ENCODE assay signal across 8 cellular contexts in genomic region chr19:55598719-55599467, GRCh38. TPM values are rescaled to one million over a fixed set of nuclear protein-coding genes. Genes with fewer than 3 reads are reported as not detected.
DNase-seq lines count a peak whose midpoint lies in the region; ATAC-seq and TF ChIP-seq lines count a peak whose summit lies in the region.

No MANE protein-coding gene starts in this region.

- no peak for TF ChIP-seq CTCF in colonic mucosa (IDR thresholded peaks at IDR 0.05)
- TF ChIP-seq CTCF in left lung (IDR thresholded peaks at IDR 0.05), result no peak

- H3K4me3 ChIP-seq in colonic mucosa (peak overlapping the region; percentile 61), left lung (peak overlapping the region; percentile 57 to 73)

- no peaks in the 10 kb centered on the region for H3K36me3 ChIP-seq in colonic mucosa
- H3K36me3 ChIP-seq in left lung, result peaks cover 0 to 49% of the 10 kb centered on the region in 2 donors

- ATAC-seq in HG03439 (IDR thresholded peaks at IDR 0.05; ENCODE audit: unreplicated experiment), result peak; percentile 61
- peak; percentile 87 for ATAC-seq in left lung

- H3K9me3 ChIP-seq in colonic mucosa, result no peaks in the 10 kb centered on the region
- no peaks in the 10 kb centered on the region for H3K9me3 ChIP-seq in left lung

- H3K27me3 ChIP-seq in colonic mucosa (no peaks in the 10 kb centered on the region), left lung (no peaks in the 10 kb centered on the region)

- DNase-seq in Ammon's horn (ENCODE audit: low spot score), result peak; percentile 97
- DNase-seq in GM19238 (ENCODE audit: insufficient read length, low spot score), result peak; percentile 77
- peak; percentile 88 for DNase-seq in NCI-H524 (lab: John Stamatoyannopoulos, UW)
- peak; percentile 97 for DNase-seq in activated CD4-positive, alpha-beta T cell treated with anti-CD3 and anti-CD28 coated beads for 48 hours
- DNase-seq in colonic mucosa, result peak; percentile 96
- peak; percentile 94 to 96 for DNase-seq in left lung
- peak; percentile 85 for DNase-seq in stimulated activated CD4-positive, alpha-beta T cell treated with anti-CD3 and anti-CD28 coated beads, Interleukin-2, amount 100 ng/mL, for 4 hours (ENCODE audit: low read depth)

- peak overlapping the region; percentile 96 for H3K27ac ChIP-seq in colonic mucosa
- H3K27ac ChIP-seq in left lung, result peak overlapping the region; percentile 98 to 99

- peak overlapping the region; percentile 78 to 80 for H3K9ac ChIP-seq in colonic mucosa (ENCODE audit: low read depth in 2 of 2, low read length in 2 of 2)

- H3K4me1 ChIP-seq in colonic mucosa (no peaks in the 10 kb centered on the region), left lung (peaks cover 0 to 30% of the 10 kb centered on the region in 2 donors)

- intact Hi-C loops in colonic mucosa (cut with DNase I) (no loop called here), left lung (cut with DNase I) (no loop called here)

RNA-seq across cellular contexts. Expression of gene FIZ1, which starts 0.4 kb away (rescaled TPM):
- total RNA-seq in colonic mucosa (10 to 100 TPM; 12.2 to 14.5 TPM), left lung (10 to 100 TPM; 11.0 to 14.4 TPM)

RNA-seq across cellular contexts. Expression of gene ZNF524, which starts 1.2 kb away (rescaled TPM):
- 10 to 100 TPM; 30.4 to 33.9 TPM for total RNA-seq in colonic mucosa
- 10 to 100 TPM; 22.3 to 22.4 TPM for total RNA-seq in left lung

RNA-seq across cellular contexts. Expression of gene ZNF865, which starts 6.6 kb away (rescaled TPM):
- total RNA-seq in colonic mucosa, result 10 to 100 TPM; 12.9 to 13.1 TPM
- 10 to 100 TPM; 13.7 to 16.1 TPM for total RNA-seq in left lung

RNA-seq across cellular contexts. Expression of gene ZNF579, which starts 18.2 kb away (rescaled TPM):
- 1 to 10 TPM; 8.0 to 8.7 TPM for total RNA-seq in colonic mucosa
- 10 to 100 TPM; 12.8 to 14.7 TPM for total RNA-seq in left lung

RNA-seq across cellular contexts. Expression of gene ZNF784, which starts 25.5 kb away (rescaled TPM):
- 10 to 100 TPM in 1 of 2 donors, 1 to 10 TPM in 1; 9.9 to 10.2 TPM for total RNA-seq in colonic mucosa
- 1 to 10 TPM; 6.0 to 8.0 TPM for total RNA-seq in left lung

Comparison
In these comparisons a context has a peak if more than half of its experiments do, and no peak if none do; other contexts are left out.
1. Peak in every context shown above with its lines: DNase-seq, ATAC-seq, H3K4me3 ChIP-seq and H3K27ac ChIP-seq.